Comparison of ENCODE assay signal across 22 cellular contexts in genomic region chr6:86031713-86032112, GRCh38.
"Had no signal": no experiment of that assay in that cellular context is flagged by ENCODE, and none has a peak within 500 bp of the region (broad histone marks: within the 10 kb centered on the region; RNA-seq: fewer than 3 reads in every experiment).

No MANE protein-coding gene starts in this region.

- H3K27ac ChIP-seq: brain microvascular endothelial cell, esophagus muscularis mucosa, right atrium auricular region, skin epidermis, stomach, suprapubic skin, transverse colon, uterus had no signal

- DNase-seq: activated CD4-positive, alpha-beta T cell treated with anti-CD3 and anti-CD28 coated beads, Interleukin-2, amount 10 ng/mL, durations not matched to agents 7 days and 5 days; activated CD4-positive, CD25-positive, alpha-beta regulatory T cell treated with anti-CD3 and anti-CD28 coated beads, Interleukin-2, amount 50 U/mL, for 72 hours; activated CD8-positive, alpha-beta memory T cell treated with anti-CD3 and anti-CD28 coated beads, Interleukin-2, amount 10 ng/mL, durations not matched to agents 7 days and 5 days; activated CD8-positive, alpha-beta T cell treated with anti-CD3 and anti-CD28 coated beads for 36 hours; activated effector memory CD4-positive, alpha-beta T cell treated with anti-CD3 and anti-CD28 coated beads, Interleukin-2, amount 50 U/mL, for 16 hours; activated naive CD4-positive, alpha-beta T cell treated with anti-CD3 and anti-CD28 coated beads, Interleukin-2, amount 50 U/mL, for 16 hours; activated T-cell treated with anti-CD3 and anti-CD28 coated beads for 4 hours; brain microvascular endothelial cell; naive B cell; occipital lobe; stimulated activated CD4-positive, alpha-beta T cell treated with anti-CD3 and anti-CD28 coated beads, Interleukin-1b, Interleukin-23, amount 100 ng/mL, for 48 hours; stomach; transverse colon; uterus had no signal

- FAIRE-seq: frontal cortex had no signal

- H3K4me3 ChIP-seq: ascending aorta, coronary artery, esophagus muscularis mucosa, right atrium auricular region, skin epidermis, stomach, suprapubic skin, transverse colon, uterus had no signal

- H3K27me3 ChIP-seq: ascending aorta, brain microvascular endothelial cell, esophagus muscularis mucosa, right atrium auricular region, stomach, suprapubic skin, transverse colon, uterus had no signal

- H3K4me1 ChIP-seq: right atrium auricular region, suprapubic skin, transverse colon, uterus had no signal

- ATAC-seq: activated CD8-positive, alpha-beta memory T cell treated with anti-CD3 and anti-CD28 coated beads, Interleukin-2, amount 10 ng/mL, durations not matched to agents 7 days and 5 days; activated CD8-positive, alpha-beta T cell treated with anti-CD3 and anti-CD28 coated beads for 36 hours; stimulated activated memory B cell treated with anti-CD40 and anti-IgM and Interleukin-4, amounts not matched to agents 10 μg/mL and 1 μg/mL and 100 μg/mL, for 72 hours had no signal

- H3K36me3 ChIP-seq: ascending aorta, brain microvascular endothelial cell, esophagus muscularis mucosa, right atrium auricular region, stomach, suprapubic skin, transverse colon, uterus had no signal
